ENCODE assay signal across 2 cellular contexts in the genomic region with DNA sequence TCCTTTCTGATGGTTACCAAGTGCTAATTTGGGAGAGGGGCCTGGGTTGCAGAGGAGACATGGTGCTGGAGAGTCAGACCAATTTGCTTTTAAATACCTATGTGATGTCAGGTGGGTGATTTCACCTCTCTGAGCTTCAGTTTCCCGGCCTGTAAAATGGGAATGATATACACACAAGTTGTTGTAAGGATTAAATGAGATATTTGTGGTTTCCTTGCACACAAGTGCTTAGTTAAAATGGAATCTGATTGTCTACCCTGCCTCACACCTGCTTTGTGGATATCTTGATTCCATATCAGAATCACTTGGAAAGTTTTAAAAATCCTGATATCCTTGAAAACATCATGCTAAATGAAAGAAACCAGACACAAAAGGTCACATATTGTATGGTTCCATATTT.
TF ChIP-seq lines count a peak whose summit lies in the region.

No MANE protein-coding gene starts in this region.

TF ChIP-seq in HEK293, 187 proteins besides CTCF, POLR2A, EP300 and RAD21:
- TF ChIP-seq SCRT2 (tag by site-specific recombination; IDR thresholded peaks at IDR 0.05) (no peak), ZNF174 (tag by site-specific recombination; IDR thresholded peaks at IDR 0.05) (no peak), ZNF664 (tag by site-specific recombination; IDR thresholded peaks at IDR 0.05) (peak; percentile 80)

TF ChIP-seq in GM12878, 131 proteins besides CTCF, POLR2A, EP300 and RAD21:
- no peak for TF ChIP-seq HDGF (IDR thresholded peaks at IDR 0.05)
- TF ChIP-seq JUND (IDR thresholded peaks at IDR 0.05; ENCODE audit: low read depth, low read length) = no peak
- no peak for TF ChIP-seq ZZZ3 (IDR thresholded peaks at IDR 0.05; ENCODE audit: control insufficient read depth, insufficient read length, low read depth)
- TF ChIP-seq, protein P1, sequence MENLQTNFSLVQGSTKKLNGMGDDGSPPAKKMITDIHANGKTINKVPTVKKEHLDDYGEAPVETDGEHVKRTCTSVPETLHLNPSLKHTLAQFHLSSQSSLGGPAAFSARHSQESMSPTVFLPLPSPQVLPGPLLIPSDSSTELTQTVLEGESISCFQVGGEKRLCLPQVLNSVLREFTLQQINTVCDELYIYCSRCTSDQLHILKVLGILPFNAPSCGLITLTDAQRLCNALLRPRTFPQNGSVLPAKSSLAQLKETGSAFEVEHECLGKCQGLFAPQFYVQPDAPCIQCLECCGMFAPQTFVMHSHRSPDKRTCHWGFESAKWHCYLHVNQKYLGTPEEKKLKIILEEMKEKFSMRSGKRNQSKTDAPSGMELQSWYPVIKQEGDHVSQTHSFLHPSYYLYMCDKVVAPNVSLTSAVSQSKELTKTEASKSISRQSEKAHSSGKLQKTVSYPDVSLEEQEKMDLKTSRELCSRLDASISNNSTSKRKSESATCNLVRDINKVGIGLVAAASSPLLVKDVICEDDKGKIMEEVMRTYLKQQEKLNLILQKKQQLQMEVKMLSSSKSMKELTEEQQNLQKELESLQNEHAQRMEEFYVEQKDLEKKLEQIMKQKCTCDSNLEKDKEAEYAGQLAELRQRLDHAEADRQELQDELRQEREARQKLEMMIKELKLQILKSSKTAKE (IDR thresholded peaks at IDR 0.05; ENCODE audit: low read depth, poor library complexity, severe bottlenecking) = no peak
- TF ChIP-seq ESRRA (IDR thresholded peaks at IDR 0.05; ENCODE audit: low read length) = no peak
- TF ChIP-seq, protein P2, sequence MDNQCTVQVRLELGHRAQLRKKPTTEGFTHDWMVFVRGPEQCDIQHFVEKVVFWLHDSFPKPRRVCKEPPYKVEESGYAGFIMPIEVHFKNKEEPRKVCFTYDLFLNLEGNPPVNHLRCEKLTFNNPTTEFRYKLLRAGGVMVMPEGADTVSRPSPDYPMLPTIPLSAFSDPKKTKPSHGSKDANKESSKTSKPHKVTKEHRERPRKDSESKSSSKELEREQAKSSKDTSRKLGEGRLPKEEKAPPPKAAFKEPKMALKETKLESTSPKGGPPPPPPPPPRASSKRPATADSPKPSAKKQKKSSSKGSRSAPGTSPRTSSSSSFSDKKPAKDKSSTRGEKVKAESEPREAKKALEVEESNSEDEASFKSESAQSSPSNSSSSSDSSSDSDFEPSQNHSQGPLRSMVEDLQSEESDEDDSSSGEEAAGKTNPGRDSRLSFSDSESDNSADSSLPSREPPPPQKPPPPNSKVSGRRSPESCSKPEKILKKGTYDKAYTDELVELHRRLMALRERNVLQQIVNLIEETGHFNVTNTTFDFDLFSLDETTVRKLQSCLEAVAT (IDR thresholded peaks at IDR 0.05) = no peak
- TF ChIP-seq SMARCA5 (IDR thresholded peaks at IDR 0.05) = no peak
- no peak for TF ChIP-seq SMC3 (IDR thresholded peaks at IDR 0.05; ENCODE audit: borderline replicate concordance, low read length)
- no peak for TF ChIP-seq IKZF1 (conservative IDR thresholded peaks at IDR 0.05)
- no peak for TF ChIP-seq MTA2 (IDR thresholded peaks at IDR 0.05; ENCODE audit: low read depth)
- no peak for TF ChIP-seq PAX5 (IDR thresholded peaks at IDR 0.05; ENCODE audit: borderline replicate concordance, low read depth, low read length)
- TF ChIP-seq BRCA1 (IDR thresholded peaks at IDR 0.05; ENCODE audit: low read depth, low read length) = no peak
